Comparison of ENCODE assay signal across 19 cellular contexts in genomic region chr12:11555195-11555594, GRCh38.
DNase-seq lines count a peak whose midpoint lies in the region; ATAC-seq and TF ChIP-seq lines count a peak whose summit lies in the region.
"Had no signal": no experiment of that assay in that cellular context is flagged by ENCODE, and none has a peak within 500 bp of the region (broad histone marks: within the 10 kb centered on the region; RNA-seq: fewer than 3 reads in every experiment).

No MANE protein-coding gene starts in this region.

- no peak overlapping the region for H3K27ac ChIP-seq in CD4-positive, alpha-beta T cell (ENCODE audit: low read depth, low read length)
- no peak overlapping the region for H3K27ac ChIP-seq in CD8-positive, alpha-beta T cell (ENCODE audit: low read depth, low read length)
- no peak overlapping the region for H3K27ac ChIP-seq in colonic mucosa
- H3K27ac ChIP-seq: thyroid gland had no signal

- ATAC-seq in CD4-positive, alpha-beta T cell (ENCODE audit: poor library complexity), result no peak
- ATAC-seq in CD8-positive, alpha-beta T cell, result no peak
- no peak for ATAC-seq in naive thymus-derived CD8-positive, alpha-beta T cell
- ATAC-seq in HG03432 (IDR thresholded peaks at IDR 0.05; ENCODE audit: unreplicated experiment), result no peak
- ATAC-seq: left cardiac atrium had no signal

- intact Hi-C loops in CD4-positive, alpha-beta T cell (cut with DNase I, micrococcal nuclease), result loop anchor here in 1 of 2 experiments (5.0 kb wide), 1 partner anchor 92 kb away; the partner anchor contains the start of gene ETV6
- intact Hi-C loops in CD8-positive, alpha-beta T cell (cut with DNase I, micrococcal nuclease), result no loop called here
- intact Hi-C loops in colonic mucosa (cut with DNase I), result no loop called here

- no peak for TF ChIP-seq CTCF in CD4-positive, alpha-beta T cell (IDR thresholded peaks at IDR 0.05)
- no peak for TF ChIP-seq CTCF in CD8-positive, alpha-beta T cell (IDR thresholded peaks at IDR 0.05)
- no peak for TF ChIP-seq CTCF in colonic mucosa (IDR thresholded peaks at IDR 0.05)

- H3K36me3 Mint-ChIP-seq in CD4-positive, alpha-beta T cell (ENCODE audit: low read depth), result no peaks in the 10 kb centered on the region
- no peaks in the 10 kb centered on the region for H3K36me3 Mint-ChIP-seq in CD8-positive, alpha-beta T cell
- no peaks in the 10 kb centered on the region for H3K36me3 Mint-ChIP-seq in activated naive CD8-positive, alpha-beta T cell treated with anti-CD3 and anti-CD28 coated beads for 36 hours
- H3K36me3 Mint-ChIP-seq in naive thymus-derived CD8-positive, alpha-beta T cell, result peaks cover 0 to 3% (median 0%) of the 10 kb centered on the region in 3 donors
- H3K36me3 Mint-ChIP-seq: brain had no signal

- peaks cover 22% of the 10 kb centered on the region for H3K4me1 Mint-ChIP-seq in CD4-positive, alpha-beta T cell (ENCODE audit: low read depth)
- peaks cover 22% of the 10 kb centered on the region for H3K4me1 Mint-ChIP-seq in CD8-positive, alpha-beta T cell (ENCODE audit: low read depth)
- peaks cover 20% of the 10 kb centered on the region for H3K4me1 Mint-ChIP-seq in activated naive CD8-positive, alpha-beta T cell treated with anti-CD3 and anti-CD28 coated beads for 36 hours
- H3K4me1 Mint-ChIP-seq in naive thymus-derived CD8-positive, alpha-beta T cell, result peaks cover 11 to 23% (median 21%) of the 10 kb centered on the region in 4 donors

- POLR2A ChIA-PET in CD4-positive, alpha-beta T cell (lab: Charles Lee), result interaction anchor here (1.1 to 3.4 kb wide), 4 partner anchors 10 to 801 kb away, joined by 3 to 38 read pairs (median 5); partner anchors contain the start of genes BORCS5 and ETV6
- POLR2A ChIA-PET in CD8-positive, alpha-beta T cell (lab: Charles Lee), result interaction anchor here (2.1 kb wide), 1 partner anchor 9 kb away, joined by 13 read pairs; no protein-coding TSS in a partner anchor
- POLR2A ChIA-PET in naive thymus-derived CD8-positive, alpha-beta T cell (lab: Charles Lee), result interaction anchor here (3.8 kb wide), 1 partner anchor 9 kb away, joined by 20 read pairs; no protein-coding TSS in a partner anchor

- H3K27me3 ChIP-seq in CD4-positive, alpha-beta T cell (ENCODE audit: control insufficient read depth, insufficient read depth, low read length), result no peaks in the 10 kb centered on the region
- no peaks in the 10 kb centered on the region for H3K27me3 ChIP-seq in CD8-positive, alpha-beta T cell (ENCODE audit: insufficient read depth, low read length)
- no peaks in the 10 kb centered on the region for H3K27me3 ChIP-seq in colonic mucosa
- H3K27me3 ChIP-seq: thyroid gland had no signal

- CTCF ChIA-PET in CD4-positive, alpha-beta T cell (lab: Charles Lee), result interaction anchor here (1.8 to 3.6 kb wide), 2 partner anchors 10 to 478 kb away, joined by 5 to 9 read pairs; no protein-coding TSS in a partner anchor
- CTCF ChIA-PET in CD8-positive, alpha-beta T cell (lab: Charles Lee), result interaction anchor here (1.0 to 2.0 kb wide), 5 partner anchors 9 to 482 kb away, joined by 3 to 16 read pairs (median 5); no protein-coding TSS in a partner anchor

- no peaks in the 10 kb centered on the region for H3K27me3 Mint-ChIP-seq in CD4-positive, alpha-beta T cell
- no peaks in the 10 kb centered on the region for H3K27me3 Mint-ChIP-seq in CD8-positive, alpha-beta T cell (ENCODE audit: low read depth)
- H3K27me3 Mint-ChIP-seq in activated naive CD8-positive, alpha-beta T cell treated with anti-CD3 and anti-CD28 coated beads for 36 hours, result no peaks in the 10 kb centered on the region
- no peaks in the 10 kb centered on the region for H3K27me3 Mint-ChIP-seq in naive thymus-derived CD8-positive, alpha-beta T cell

- H3K9me3 ChIP-seq in CD4-positive, alpha-beta T cell (ENCODE audit: control insufficient read depth, low read length), result no peaks in the 10 kb centered on the region
- H3K9me3 ChIP-seq in CD8-positive, alpha-beta T cell (ENCODE audit: low read length), result no peaks in the 10 kb centered on the region
- H3K9me3 ChIP-seq in colonic mucosa, result no peaks in the 10 kb centered on the region
- H3K9me3 ChIP-seq: thyroid gland had no signal

- no peak overlapping the region for H3K4me3 ChIP-seq in CD8-positive, alpha-beta T cell (ENCODE audit: low read depth, low read length)
- H3K4me3 ChIP-seq in colonic mucosa, result no peak overlapping the region
- H3K4me3 ChIP-seq: thyroid gland had no signal

- no peak overlapping the region for H3K9ac ChIP-seq in colonic mucosa (ENCODE audit: low read depth in 2 of 2, low read length in 2 of 2)

- no peak for DNase-seq in CD4-positive, alpha-beta T cell
- DNase-seq in CD8-positive, alpha-beta T cell, result no peak
- no peak for DNase-seq in activated naive CD8-positive, alpha-beta T cell treated with anti-CD3 and anti-CD28 coated beads for 36 hours
- DNase-seq in naive thymus-derived CD8-positive, alpha-beta T cell, result no peak
- DNase-seq in NCI-H1092 treated with DMSO at 0.1 percent for 48 hours (lab: John Stamatoyannopoulos, UW) (no peak), colonic mucosa (no peak)
- DNase-seq: activated CD4-positive, CD25-positive, alpha-beta regulatory T cell treated with anti-CD3 and anti-CD28 coated beads, Interleukin-2, amount 50 U/mL, for 72 hours; activated naive CD4-positive, alpha-beta T cell treated with Interleukin-2 at 50 U/mL for 16 hours; AML-193; endodermal cell; left cardiac atrium; NCI-H1092; NCI-H2081; NCI-H446 treated with DMSO at 0.1 percent for 48 hours; NK-92 treated with Interleukin-12 subunit alpha and Interleukin-12 subunit beta, amount 100 ng/mL, for 24 hours; thyroid gland had no signal

- H3K4me1 ChIP-seq in CD8-positive, alpha-beta T cell (ENCODE audit: insufficient read depth, low read length), result peaks cover 16% of the 10 kb centered on the region
- no peaks in the 10 kb centered on the region for H3K4me1 ChIP-seq in colonic mucosa

- no peaks in the 10 kb centered on the region for H3K36me3 ChIP-seq in CD8-positive, alpha-beta T cell (ENCODE audit: insufficient read depth, low read length)
- H3K36me3 ChIP-seq in colonic mucosa, result no peaks in the 10 kb centered on the region
- H3K36me3 ChIP-seq: thyroid gland had no signal

- peak overlapping the region; percentile 84 for H3K4me3 Mint-ChIP-seq in CD4-positive, alpha-beta T cell
- no peak overlapping the region for H3K4me3 Mint-ChIP-seq in CD8-positive, alpha-beta T cell
- H3K4me3 Mint-ChIP-seq in activated naive CD8-positive, alpha-beta T cell treated with anti-CD3 and anti-CD28 coated beads for 36 hours, result peak overlapping the region; percentile 27
- H3K4me3 Mint-ChIP-seq in naive thymus-derived CD8-positive, alpha-beta T cell, result peak overlapping the region in 5 of 10 donors; percentile 59 to 73 (median 62)
- H3K4me3 Mint-ChIP-seq: endodermal cell, nephron had no signal

- peak overlapping the region; percentile 94 for H3K27ac Mint-ChIP-seq in CD4-positive, alpha-beta T cell
- H3K27ac Mint-ChIP-seq in CD8-positive, alpha-beta T cell, result peak overlapping the region; percentile 72
- no peak overlapping the region for H3K27ac Mint-ChIP-seq in activated naive CD8-positive, alpha-beta T cell treated with anti-CD3 and anti-CD28 coated beads for 36 hours
- peak overlapping the region in 9 of 10 donors; percentile 39 to 93 (median 85) for H3K27ac Mint-ChIP-seq in naive thymus-derived CD8-positive, alpha-beta T cell
- H3K27ac Mint-ChIP-seq: brain, endodermal cell had no signal

- H3K9me3 Mint-ChIP-seq in CD4-positive, alpha-beta T cell, result no peaks in the 10 kb centered on the region
- no peaks in the 10 kb centered on the region for H3K9me3 Mint-ChIP-seq in CD8-positive, alpha-beta T cell
- H3K9me3 Mint-ChIP-seq in activated naive CD8-positive, alpha-beta T cell treated with anti-CD3 and anti-CD28 coated beads for 36 hours, result no peaks in the 10 kb centered on the region
- H3K9me3 Mint-ChIP-seq in naive thymus-derived CD8-positive, alpha-beta T cell, result no peaks in the 10 kb centered on the region
- H3K9me3 Mint-ChIP-seq: brain, endodermal cell, nephron had no signal
